In genomic region chr1:201013031-201013485, GRCh38 we compare ENCODE assay signal across 14 cellular contexts. TPM values are rescaled to one million over a fixed set of nuclear protein-coding genes. Genes with fewer than 3 reads are reported as not detected.
DNase-seq lines count a peak whose midpoint lies in the region; ATAC-seq and TF ChIP-seq lines count a peak whose summit lies in the region.
"Had no signal": no experiment of that assay in that cellular context is flagged by ENCODE, and none has a peak within 500 bp of the region (broad histone marks: within the 10 kb centered on the region; RNA-seq: fewer than 3 reads in every experiment).

No MANE protein-coding gene starts in this region.

- 85 to 100% methylated on average over 1 to 4 of the region's 4 CpGs for WGBS in endodermal cell (ENCODE audit: insufficient coverage in 1 of 2, insufficient read length in 1 of 2), 2 experiments

- peaks cover 24% of the 10 kb centered on the region for H3K36me3 Mint-ChIP-seq in activated CD8-positive, alpha-beta memory T cell treated with anti-CD3 and anti-CD28 coated beads, Interleukin-2, amount 10 ng/mL, durations not matched to agents 7 days and 5 days
- H3K36me3 Mint-ChIP-seq in T-cell, result peaks cover 8% of the 10 kb centered on the region
- no peaks in the 10 kb centered on the region for H3K36me3 Mint-ChIP-seq in dendritic cell treated with granulocyte-macrophage colony-stimulating factor and Interleukin-4, amounts not matched to agents 40 ng/mL and 50 ng/mL, for 4 days (ENCODE audit: low read depth)
- peaks cover 12% of the 10 kb centered on the region for H3K36me3 Mint-ChIP-seq in stimulated activated naive CD8-positive, alpha-beta T cell treated with anti-CD3 and anti-CD28 coated beads, Interleukin-15, Interleukin-2, amounts not matched to agents 100 ng/mL and 50 ng/mL, for 24 hours (ENCODE audit: low read depth)
- no peaks in the 10 kb centered on the region for H3K36me3 Mint-ChIP-seq in endodermal cell (ENCODE audit: low read depth)

- peaks cover 9% of the 10 kb centered on the region for H3K4me1 ChIP-seq in endodermal cell (ENCODE audit: control insufficient read depth, insufficient read depth, low read length)
- H3K4me1 ChIP-seq: SJSA1 had no signal

- peaks cover 10% of the 10 kb centered on the region for H3K27me3 ChIP-seq in endodermal cell (ENCODE audit: control insufficient read depth, insufficient read depth, low read length, poor library complexity, severe bottlenecking)
- H3K27me3 ChIP-seq: right atrium auricular region, SJSA1 had no signal

- H3K9ac ChIP-seq in endodermal cell (ENCODE audit: extremely low read depth, low read length, poor library complexity, severe bottlenecking), result no peak overlapping the region
- H3K9ac ChIP-seq: KMS-11 had no signal

- H3K9me3 ChIP-seq in endodermal cell (ENCODE audit: control insufficient read depth, low read length), result no peaks in the 10 kb centered on the region
- H3K9me3 ChIP-seq: right atrium auricular region, thoracic aorta had no signal

- H3K4me1 Mint-ChIP-seq in activated CD8-positive, alpha-beta memory T cell treated with anti-CD3 and anti-CD28 coated beads, Interleukin-2, amount 10 ng/mL, durations not matched to agents 7 days and 5 days, result peaks cover 91% of the 10 kb centered on the region
- H3K4me1 Mint-ChIP-seq in T-cell (peaks cover 65 to 92% (median 90%) of the 10 kb centered on the region in 3 donors), endodermal cell (peaks cover 26% of the 10 kb centered on the region)
- peaks cover 54% of the 10 kb centered on the region for H3K4me1 Mint-ChIP-seq in dendritic cell treated with granulocyte-macrophage colony-stimulating factor and Interleukin-4, amounts not matched to agents 40 ng/mL and 50 ng/mL, for 4 days (ENCODE audit: low read depth)
- peaks cover 83% of the 10 kb centered on the region for H3K4me1 Mint-ChIP-seq in stimulated activated naive CD8-positive, alpha-beta T cell treated with anti-CD3 and anti-CD28 coated beads, Interleukin-15, Interleukin-2, amounts not matched to agents 100 ng/mL and 50 ng/mL, for 24 hours (ENCODE audit: low read depth)

- peak overlapping the region; percentile 27 for H3K4me3 Mint-ChIP-seq in activated CD8-positive, alpha-beta memory T cell treated with anti-CD3 and anti-CD28 coated beads, Interleukin-2, amount 10 ng/mL, durations not matched to agents 7 days and 5 days
- H3K4me3 Mint-ChIP-seq in T-cell (peak overlapping the region in 2 of 3 donors; percentile 31 to 49), endodermal cell (no peak overlapping the region)
- no peak overlapping the region for H3K4me3 Mint-ChIP-seq in dendritic cell treated with granulocyte-macrophage colony-stimulating factor and Interleukin-4, amounts not matched to agents 40 ng/mL and 50 ng/mL, for 4 days
- no peak overlapping the region for H3K4me3 Mint-ChIP-seq in stimulated activated naive CD8-positive, alpha-beta T cell treated with anti-CD3 and anti-CD28 coated beads, Interleukin-15, Interleukin-2, amounts not matched to agents 100 ng/mL and 50 ng/mL, for 24 hours

- H3K27ac Mint-ChIP-seq in activated CD8-positive, alpha-beta memory T cell treated with anti-CD3 and anti-CD28 coated beads, Interleukin-2, amount 10 ng/mL, durations not matched to agents 7 days and 5 days, result peak overlapping the region; percentile 82
- H3K27ac Mint-ChIP-seq in T-cell (peak overlapping the region; percentile 52 to 84), endodermal cell (no peak overlapping the region)
- H3K27ac Mint-ChIP-seq in dendritic cell treated with granulocyte-macrophage colony-stimulating factor and Interleukin-4, amounts not matched to agents 40 ng/mL and 50 ng/mL, for 4 days, result peak overlapping the region; percentile 59
- H3K27ac Mint-ChIP-seq in stimulated activated naive CD8-positive, alpha-beta T cell treated with anti-CD3 and anti-CD28 coated beads, Interleukin-15, Interleukin-2, amounts not matched to agents 100 ng/mL and 50 ng/mL, for 24 hours, result peak overlapping the region; percentile 60

- peak; percentile 76 for ATAC-seq in activated CD8-positive, alpha-beta memory T cell treated with anti-CD3 and anti-CD28 coated beads, Interleukin-2, amount 10 ng/mL, durations not matched to agents 7 days and 5 days
- ATAC-seq in T-cell (replicated peaks in 1 of 4) (peak in 1 of 4 experiments; percentile 38), GM19035 (IDR thresholded peaks at IDR 0.05; ENCODE audit: unreplicated experiment) (no peak), GM21447 (IDR thresholded peaks at IDR 0.05; ENCODE audit: unreplicated experiment) (no peak)

- intact Hi-C loops in dendritic cell treated with granulocyte-macrophage colony-stimulating factor and Interleukin-4, amounts not matched to agents 40 ng/mL and 50 ng/mL, for 4 days (cut with micrococcal nuclease), result no loop called here

- H3K27ac ChIP-seq in endodermal cell (ENCODE audit: low read depth, low read length), result no peak overlapping the region
- H3K27ac ChIP-seq: KMS-11, right atrium auricular region, SJSA1, thoracic aorta had no signal

- H3K36me3 ChIP-seq in endodermal cell (ENCODE audit: control insufficient read depth, insufficient read depth, low read length), result no peaks in the 10 kb centered on the region
- H3K36me3 ChIP-seq: right atrium auricular region, SJSA1, thoracic aorta had no signal

- DNase-seq in activated CD8-positive, alpha-beta memory T cell treated with anti-CD3 and anti-CD28 coated beads, Interleukin-2, amount 10 ng/mL, durations not matched to agents 7 days and 5 days, result peak; percentile 80
- no peak for DNase-seq in activated CD8-positive, alpha-beta memory T cell treated with anti-CD3 and anti-CD28 coated beads, Interleukin-2, amount 50 U/mL, for 48 hours
- DNase-seq in T-cell (peak in 3 of 34 experiments; percentile 10 to 45 (median 25)), endodermal cell (no peak)
- DNase-seq: activated CD4-positive, alpha-beta T cell treated with anti-CD3 and anti-CD28 coated beads for 48 hours; DMS79 treated with DMSO at 0.1 percent for 48 hours had no signal

- CTCF ChIA-PET in activated CD8-positive, alpha-beta memory T cell treated with anti-CD3 and anti-CD28 coated beads, Interleukin-2, amount 10 ng/mL, durations not matched to agents 7 days and 5 days (lab: Charles Lee), result interaction anchor here (1.5 to 8.7 kb wide), 3 partner anchors 8 to 33 kb away, joined by 7 to 71 read pairs (median 8); partner anchors contain the start of gene KIF21B
- CTCF ChIA-PET in T-cell (lab: Charles Lee), result no interaction called here

- H3K9me3 Mint-ChIP-seq in activated CD8-positive, alpha-beta memory T cell treated with anti-CD3 and anti-CD28 coated beads, Interleukin-2, amount 10 ng/mL, durations not matched to agents 7 days and 5 days (ENCODE audit: low read depth), result no peaks in the 10 kb centered on the region
- H3K9me3 Mint-ChIP-seq in T-cell, result no peaks in the 10 kb centered on the region
- no peaks in the 10 kb centered on the region for H3K9me3 Mint-ChIP-seq in dendritic cell treated with granulocyte-macrophage colony-stimulating factor and Interleukin-4, amounts not matched to agents 40 ng/mL and 50 ng/mL, for 4 days
- no peaks in the 10 kb centered on the region for H3K9me3 Mint-ChIP-seq in stimulated activated naive CD8-positive, alpha-beta T cell treated with anti-CD3 and anti-CD28 coated beads, Interleukin-15, Interleukin-2, amounts not matched to agents 100 ng/mL and 50 ng/mL, for 24 hours
- no peaks in the 10 kb centered on the region for H3K9me3 Mint-ChIP-seq in endodermal cell

- TF ChIP-seq CTCF in endodermal cell (conservative IDR thresholded peaks at IDR 0.05), result no peak

- no peak overlapping the region for H3K4me3 ChIP-seq in endodermal cell (ENCODE audit: low read length)
- H3K4me3 ChIP-seq: SJSA1 had no signal

- POLR2A ChIA-PET in T-cell (lab: Charles Lee), result no interaction called here

- H3K27me3 Mint-ChIP-seq in activated CD8-positive, alpha-beta memory T cell treated with anti-CD3 and anti-CD28 coated beads, Interleukin-2, amount 10 ng/mL, durations not matched to agents 7 days and 5 days, result no peaks in the 10 kb centered on the region
- H3K27me3 Mint-ChIP-seq in T-cell, result no peaks in the 10 kb centered on the region
- peaks cover 22% of the 10 kb centered on the region for H3K27me3 Mint-ChIP-seq in dendritic cell treated with granulocyte-macrophage colony-stimulating factor and Interleukin-4, amounts not matched to agents 40 ng/mL and 50 ng/mL, for 4 days
- H3K27me3 Mint-ChIP-seq in stimulated activated naive CD8-positive, alpha-beta T cell treated with anti-CD3 and anti-CD28 coated beads, Interleukin-15, Interleukin-2, amounts not matched to agents 100 ng/mL and 50 ng/mL, for 24 hours, result no peaks in the 10 kb centered on the region
- peaks cover 2% of the 10 kb centered on the region for H3K27me3 Mint-ChIP-seq in endodermal cell (ENCODE audit: insufficient read depth)

RNA-seq across cellular contexts. Expression of gene KIF21B, which starts 10.5 kb away (rescaled TPM):
- total RNA-seq in activated CD8-positive, alpha-beta memory T cell treated with anti-CD3 and anti-CD28 coated beads, Interleukin-2, amount 10 ng/mL, durations not matched to agents 7 days and 5 days, result 100 to 1,000 TPM; 102 to 155 TPM
- total RNA-seq in T-cell (100 to 1,000 TPM in 3 of 5 donors, 10 to 100 TPM in 2; 70.8 to 110 (median 101) TPM), endodermal cell (10 to 100 TPM in 1 of 2 donors, 1 to 10 TPM in 1; 8.8 to 14.7 TPM)
- polyA plus RNA-seq in endodermal cell (2013, experiment 1 of 2), result 28.2 TPM
- 28.2 TPM for polyA plus RNA-seq in endodermal cell (2013, experiment 2 of 2)

Comparison
In these comparisons a context has a peak if more than half of its experiments do, and no peak if none do; other contexts are left out.
1. H3K4me3 Mint-ChIP-seq: peak in activated CD8-positive, alpha-beta memory T cell treated with anti-CD3 and anti-CD28 coated beads, Interleukin-2, amount 10 ng/mL, durations not matched to agents 7 days and 5 days (single experiment) and T-cell (2 of 3); none in dendritic cell treated with granulocyte-macrophage colony-stimulating factor and Interleukin-4, amounts not matched to agents 40 ng/mL and 50 ng/mL, for 4 days (single experiment), stimulated activated naive CD8-positive, alpha-beta T cell treated with anti-CD3 and anti-CD28 coated beads, Interleukin-15, Interleukin-2, amounts not matched to agents 100 ng/mL and 50 ng/mL, for 24 hours (single experiment) and endodermal cell (single experiment).
2. RNA of gene KIF21B, which starts 10.5 kb away (total RNA-seq): 102 to 155 TPM in activated CD8-positive, alpha-beta memory T cell treated with anti-CD3 and anti-CD28 coated beads, Interleukin-2, amount 10 ng/mL, durations not matched to agents 7 days and 5 days and 70.8 to 110 TPM in T-cell; 8.8 to 14.7 TPM in endodermal cell; every median in the first group is over 4 times any median in the second.